1 cellular context compared by ENCODE assay signal in the genomic region with DNA sequence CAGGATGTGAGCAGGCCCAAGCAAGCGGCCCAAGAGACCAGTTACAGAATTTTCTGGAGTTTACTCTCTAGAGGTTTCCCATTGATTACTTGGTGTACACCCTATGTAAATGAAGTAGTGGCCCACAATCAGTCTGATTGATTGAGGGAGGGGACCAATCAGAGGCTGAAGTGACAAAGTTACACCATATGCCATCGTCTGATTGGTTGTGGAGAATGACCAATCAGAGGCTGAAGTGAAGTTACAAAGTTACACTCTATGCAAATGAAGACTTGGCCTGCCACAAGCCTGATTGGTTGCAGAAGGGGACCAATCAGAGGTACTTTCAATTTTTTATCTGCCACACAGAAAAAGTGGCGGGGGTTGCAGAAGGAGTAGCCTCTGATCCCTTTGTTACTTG.
A peak's percentile ranks its signal among the peaks of the same experiment; 100 is the strongest.
TF ChIP-seq lines count a peak whose summit lies in the region.

No MANE protein-coding gene starts in this region.

TF ChIP-seq in GM12878, 131 proteins besides CTCF, POLR2A, EP300 and RAD21 (continued from another document):
- TF ChIP-seq, protein P1, sequence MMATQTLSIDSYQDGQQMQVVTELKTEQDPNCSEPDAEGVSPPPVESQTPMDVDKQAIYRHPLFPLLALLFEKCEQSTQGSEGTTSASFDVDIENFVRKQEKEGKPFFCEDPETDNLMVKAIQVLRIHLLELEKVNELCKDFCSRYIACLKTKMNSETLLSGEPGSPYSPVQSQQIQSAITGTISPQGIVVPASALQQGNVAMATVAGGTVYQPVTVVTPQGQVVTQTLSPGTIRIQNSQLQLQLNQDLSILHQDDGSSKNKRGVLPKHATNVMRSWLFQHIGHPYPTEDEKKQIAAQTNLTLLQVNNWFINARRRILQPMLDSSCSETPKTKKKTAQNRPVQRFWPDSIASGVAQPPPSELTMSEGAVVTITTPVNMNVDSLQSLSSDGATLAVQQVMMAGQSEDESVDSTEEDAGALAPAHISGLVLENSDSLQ (IDR thresholded peaks at IDR 0.05), result peak; percentile 72
- TF ChIP-seq NR2C2 (IDR thresholded peaks at IDR 0.05; ENCODE audit: borderline replicate concordance, control insufficient read depth, insufficient read length, low read depth), result no peak
- no peak for TF ChIP-seq CREB1 (IDR thresholded peaks at IDR 0.05; ENCODE audit: low read depth)
- TF ChIP-seq MEF2A (IDR thresholded peaks at IDR 0.05; ENCODE audit: insufficient read depth, low read depth, low read length), result no peak
- TF ChIP-seq BCL11A (IDR thresholded peaks at IDR 0.05; ENCODE audit: low read depth, low read length), result no peak
- no peak for TF ChIP-seq YBX1 (IDR thresholded peaks at IDR 0.05)
- TF ChIP-seq NBN (IDR thresholded peaks at IDR 0.05), result no peak
